Comparison of ENCODE assay signal across 24 cellular contexts in the genomic region with DNA sequence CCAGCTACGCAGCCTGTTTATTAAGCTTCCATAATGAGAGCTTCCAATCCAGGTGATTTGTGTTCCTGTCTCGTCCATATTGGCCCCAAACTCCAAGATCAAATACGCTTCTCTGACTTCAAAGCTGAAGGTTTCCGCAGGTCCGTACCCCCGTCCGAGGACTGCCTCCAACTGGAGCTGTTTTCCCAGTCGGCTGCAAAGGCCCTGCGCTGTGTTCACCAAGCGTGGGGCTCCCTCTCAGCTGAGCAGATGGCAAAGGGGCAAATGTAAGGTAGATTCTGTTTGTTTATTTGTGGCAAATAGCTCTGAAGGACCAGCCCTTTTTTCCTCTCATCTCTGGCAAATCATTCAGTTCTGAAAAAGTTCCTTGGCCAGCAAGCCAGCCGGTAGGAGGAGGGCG. TPM values are rescaled to one million over a fixed set of nuclear protein-coding genes. Genes with fewer than 3 reads are reported as not detected.
DNase-seq lines count a peak whose midpoint lies in the region; ATAC-seq and TF ChIP-seq lines count a peak whose summit lies in the region.
"Had no signal": no experiment of that assay in that cellular context is flagged by ENCODE, and none has a peak within 500 bp of the region (broad histone marks: within the 10 kb centered on the region; RNA-seq: fewer than 3 reads in every experiment).

No MANE protein-coding gene starts in this region.

- H3K79me2 ChIP-seq in GM23338 (replicated peaks; ENCODE audit: insufficient read depth) (peaks cover 67% of the 10 kb centered on the region), PC-3 (ENCODE audit: low read length) (no peaks in the 10 kb centered on the region)

- intact Hi-C loops in psoas muscle (cut with DNase I) (no loop called here), PC-3 (cut with micrococcal nuclease) (no loop called here)

- no peaks in the 10 kb centered on the region for H3K9me2 ChIP-seq in GM23338 (ENCODE audit: insufficient read depth)
- no peaks in the 10 kb centered on the region for H3K9me2 ChIP-seq in PC-3 (replicated peaks; ENCODE audit: low read length)

- H3K9me3 ChIP-seq in psoas muscle (no peaks in the 10 kb centered on the region), PC-3 (ENCODE audit: low read length) (no peaks in the 10 kb centered on the region)
- H3K9me3 ChIP-seq: esophagus squamous epithelium, upper lobe of right lung had no signal

- CTCF ChIA-PET in PC-3 (lab: Charles Lee), result no interaction called here

- in situ Hi-C loops in brain microvascular endothelial cell (cut with HindIII; ENCODE audit: low pct_ligation_motif_present, low sequenced_read_pairs), result no loop called here

- 75 to 80% (median 80%) methylated on average over 12 of the region's 12 CpGs for WGBS in psoas muscle, 3 donors

- ATAC-seq in GM23338, result 0 out of 3 replicates have a peak, but pooled peaks have one; percentile 20
- ATAC-seq in psoas muscle, result no peak
- no peak for ATAC-seq in PC-3
- ATAC-seq: upper lobe of right lung had no signal

- no peak overlapping the region for H3K9ac ChIP-seq in PC-3 (ENCODE audit: low read length)

- H3K4me1 ChIP-seq in GM23338 (ENCODE audit: insufficient read depth) (peaks cover 7% of the 10 kb centered on the region; the same call in 1 of the 2 replicates), psoas muscle (no peaks in the 10 kb centered on the region), PC-3 (ENCODE audit: insufficient read depth, low read length) (no peaks in the 10 kb centered on the region)
- H3K4me1 ChIP-seq: upper lobe of right lung had no signal

- POLR2A ChIA-PET in PC-3 (lab: Charles Lee; ENCODE audit: unreplicated experiment), result interaction anchor here (0.6 kb wide), 1 partner anchor 106 kb away, joined by 3 read pairs; no protein-coding TSS in a partner anchor

- peaks cover 24% of the 10 kb centered on the region for H3K4me1 Mint-ChIP-seq in GM23338
- H3K4me1 Mint-ChIP-seq: activated B cell treated with CpG ODN at 0.5 μM for 24 hours; central memory CD8-positive, alpha-beta T cell had no signal

- peak overlapping the region; percentile 90 for H3K27ac ChIP-seq in GM23338 (ENCODE audit: low read depth)
- H3K27ac ChIP-seq in psoas muscle, result peak overlapping the region; percentile 37
- no peak overlapping the region for H3K27ac ChIP-seq in PC-3 (ENCODE audit: low read length)
- H3K27ac ChIP-seq in brain microvascular endothelial cell, result no peak overlapping the region
- H3K27ac ChIP-seq: upper lobe of right lung had no signal

- H3K4me2 ChIP-seq in GM23338 (peak overlapping the region; percentile 2; the same call in 1 of the 2 replicates), PC-3 (ENCODE audit: low read length) (no peak overlapping the region)
- H3K4me2 ChIP-seq: smooth muscle cell had no signal

- H3K36me3 ChIP-seq in GM23338 (ENCODE audit: insufficient read depth) (no peaks in the 10 kb centered on the region), psoas muscle (ENCODE audit: insufficient read depth in 1 of 2, low read depth in 1 of 2) (no peaks in the 10 kb centered on the region), PC-3 (ENCODE audit: low read depth, low read length) (no peaks in the 10 kb centered on the region), brain microvascular endothelial cell (replicated peaks) (no peaks in the 10 kb centered on the region)
- H3K36me3 ChIP-seq: upper lobe of right lung had no signal

- DNase-seq in GM23338 (ENCODE audit: low spot score), result no peak
- peak; percentile 16 for DNase-seq in NOMO-1 treated with dmso at 0.1 percent for 144 hours (lab: John Stamatoyannopoulos, UW; ENCODE audit: unreplicated experiment)
- peak; percentile 8 for DNase-seq in globus pallidus (ENCODE audit: low spot score)
- DNase-seq in psoas muscle, result peak in 1 of 2 donors; percentile 22
- no peak for DNase-seq in PC-3
- no peak for DNase-seq in T-helper 9 cell
- DNase-seq in brain microvascular endothelial cell, result no peak
- no peak for DNase-seq in activated T-cell treated with anti-CD3 and anti-CD28 coated beads for 4 hours
- DNase-seq: activated B cell treated with CpG ODN at 0.5 μM for 24 hours; activated CD4-positive, alpha-beta memory T cell treated with anti-CD3 and anti-CD28 coated beads for 36 hours; activated naive CD4-positive, alpha-beta T cell treated with Interleukin-2 at 50 U/mL for 16 hours; DND-41; effector CD4-positive, alpha-beta T cell; esophagus squamous epithelium; NCI-H146; NCI-H69; SHP77; stimulated activated CD4-positive, alpha-beta T cell treated with anti-CD3 and anti-CD28 coated beads, Interleukin-4, amount 100 ng/mL, for 1 hour; T-helper 1 cell; upper lobe of right lung had no signal

- H3K4me3 ChIP-seq in GM23338 (no peak overlapping the region), psoas muscle (no peak overlapping the region), PC-3 (ENCODE audit: low read length) (no peak overlapping the region), brain microvascular endothelial cell (ENCODE audit: low read depth, low read length) (no peak overlapping the region)
- H3K4me3 ChIP-seq: esophagus squamous epithelium, smooth muscle cell, upper lobe of right lung had no signal

- TF ChIP-seq CTCF in GM23338 (conservative IDR thresholded peaks at IDR 0.05; ENCODE audit: low read depth in 2 of 2), result no peak
- no peak for TF ChIP-seq CTCF in psoas muscle (IDR thresholded peaks at IDR 0.05)
- no peak for TF ChIP-seq CTCF in PC-3 (conservative IDR thresholded peaks at IDR 0.05; ENCODE audit: low read depth, low read length)
- no peak for TF ChIP-seq CTCF in brain microvascular endothelial cell (IDR thresholded peaks at IDR 0.05; ENCODE audit: low read depth, low read length, missing control alignments)

- H3K27me3 Mint-ChIP-seq in GM23338 (ENCODE audit: insufficient read depth, low read depth, poor library complexity), result peaks cover 3% of the 10 kb centered on the region
- H3K27me3 Mint-ChIP-seq: activated CD4-positive, alpha-beta memory T cell treated with anti-CD3 and anti-CD28 coated beads for 36 hours had no signal

- H3K27ac Mint-ChIP-seq in GM23338, result peak overlapping the region; percentile 73
- H3K27ac Mint-ChIP-seq: activated B cell treated with CpG ODN at 0.5 μM for 24 hours; activated CD4-positive, alpha-beta memory T cell treated with anti-CD3 and anti-CD28 coated beads for 36 hours; stimulated activated naive CD8-positive, alpha-beta T cell treated with anti-CD3 and anti-CD28 coated beads, Interleukin-15, Interleukin-2, amounts not matched to agents 100 ng/mL and 50 ng/mL, for 24 hours had no signal

- H3K36me3 Mint-ChIP-seq in GM23338 (ENCODE audit: low read depth), result peaks cover 16% of the 10 kb centered on the region
- H3K36me3 Mint-ChIP-seq: activated CD4-positive, alpha-beta memory T cell treated with anti-CD3 and anti-CD28 coated beads for 36 hours had no signal

- H2AFZ ChIP-seq in GM23338 (no peak overlapping the region), PC-3 (ENCODE audit: low read length) (no peak overlapping the region)

- peaks cover 13% of the 10 kb centered on the region; the same call in 1 of the 2 replicates for H4K20me1 ChIP-seq in GM23338 (replicated peaks; ENCODE audit: insufficient read depth)
- H4K20me1 ChIP-seq in PC-3 (ENCODE audit: low read length), result no peaks in the 10 kb centered on the region

- peaks cover 3% of the 10 kb centered on the region; the same call in 1 of the 3 replicates for H3K9me3 Mint-ChIP-seq in GM23338
- H3K9me3 Mint-ChIP-seq: activated B cell treated with CpG ODN at 0.5 μM for 24 hours; activated CD4-positive, alpha-beta memory T cell treated with anti-CD3 and anti-CD28 coated beads for 36 hours; central memory CD8-positive, alpha-beta T cell; neural crest cell; stimulated activated naive CD8-positive, alpha-beta T cell treated with anti-CD3 and anti-CD28 coated beads, Interleukin-15, Interleukin-2, amounts not matched to agents 100 ng/mL and 50 ng/mL, for 24 hours had no signal

- H3K4me3 Mint-ChIP-seq in GM23338, result no peak overlapping the region; the same call in 2 of the 3 replicates
- H3K4me3 Mint-ChIP-seq: activated B cell treated with CpG ODN at 0.5 μM for 24 hours; activated CD4-positive, alpha-beta memory T cell treated with anti-CD3 and anti-CD28 coated beads for 36 hours; central memory CD8-positive, alpha-beta T cell; neural crest cell; stimulated activated naive CD8-positive, alpha-beta T cell treated with anti-CD3 and anti-CD28 coated beads, Interleukin-15, Interleukin-2, amounts not matched to agents 100 ng/mL and 50 ng/mL, for 24 hours had no signal

- H3K27me3 ChIP-seq in GM23338 (ENCODE audit: insufficient read depth), result no peaks in the 10 kb centered on the region
- H3K27me3 ChIP-seq in psoas muscle (ENCODE audit: insufficient read depth in 3 of 3, low read length in 2 of 3), result no peaks in the 10 kb centered on the region
- no peaks in the 10 kb centered on the region for H3K27me3 ChIP-seq in PC-3 (ENCODE audit: low read length)
- no peaks in the 10 kb centered on the region for H3K27me3 ChIP-seq in brain microvascular endothelial cell (replicated peaks)
- H3K27me3 ChIP-seq: esophagus squamous epithelium, upper lobe of right lung had no signal

- H3F3A ChIP-seq in GM23338 (replicated peaks; ENCODE audit: low read depth), result 0 out of 2 replicates have a peak, but pooled peaks cover 6% of the 10 kb centered on the region
- H3F3A ChIP-seq in PC-3 (ENCODE audit: low read length, unreplicated experiment), result no peaks in the 10 kb centered on the region

- no TSS peak for BruUV-seq in PC-3 (replicated peaks; lab: Mats Ljungman, UMichigan)

RNA-seq across cellular contexts. Expression of gene NXN, which starts 35.3 kb away (rescaled TPM):
- total RNA-seq in GM23338 (2014; rRNA removed; shearing (Covaris generic)), result 90.4 and 105 TPM in 2 replicates
- polyA plus RNA-seq in GM23338 (2016; fragmentation: Nextera tagmentation; extraction: Ambion mirVana) (31.8 and 36.2 TPM in 2 replicates), psoas muscle (10 to 100 TPM; 33.4 to 92.5 (median 52.2) TPM)
- total RNA-seq in psoas muscle (10 to 100 TPM; 72.8 to 79.4 (median 74.1) TPM), PC-3 (2014; rRNA removed) (20.8 and 25.6 TPM in 2 replicates)

RNA-seq across cellular contexts. Expression of gene TIMM22, which starts 52.7 kb away (rescaled TPM):
- 23.1 and 24.4 TPM in 2 replicates for total RNA-seq in GM23338 (2014; rRNA removed; shearing (Covaris generic))
- polyA plus RNA-seq in GM23338 (2016; fragmentation: Nextera tagmentation; extraction: Ambion mirVana) (20.2 and 21.9 TPM in 2 replicates), psoas muscle (10 to 100 TPM; 14.9 to 27.2 (median 21.6) TPM)
- total RNA-seq in psoas muscle (10 to 100 TPM in 3 of 4 donors, 1 to 10 TPM in 1; 8.0 to 18.0 (median 12.4) TPM), PC-3 (2014; rRNA removed) (17.2 and 17.7 TPM in 2 replicates)

Comparison
In these comparisons a context has a peak if more than half of its experiments do, and no peak if none do; other contexts are left out.
1. DNase-seq: peak in NOMO-1 treated with dmso at 0.1 percent for 144 hours (single experiment) and globus pallidus (single experiment); none in GM23338 (single experiment), PC-3 (single experiment), T-helper 9 cell (single experiment), brain microvascular endothelial cell (single experiment) and activated T-cell treated with anti-CD3 and anti-CD28 coated beads for 4 hours (single experiment).
2. H3K27ac ChIP-seq: peak in GM23338 (single experiment) and psoas muscle (single experiment); none in PC-3 (single experiment) and brain microvascular endothelial cell (single experiment).